8 cellular contexts compared by ENCODE assay signal in the genomic region with DNA sequence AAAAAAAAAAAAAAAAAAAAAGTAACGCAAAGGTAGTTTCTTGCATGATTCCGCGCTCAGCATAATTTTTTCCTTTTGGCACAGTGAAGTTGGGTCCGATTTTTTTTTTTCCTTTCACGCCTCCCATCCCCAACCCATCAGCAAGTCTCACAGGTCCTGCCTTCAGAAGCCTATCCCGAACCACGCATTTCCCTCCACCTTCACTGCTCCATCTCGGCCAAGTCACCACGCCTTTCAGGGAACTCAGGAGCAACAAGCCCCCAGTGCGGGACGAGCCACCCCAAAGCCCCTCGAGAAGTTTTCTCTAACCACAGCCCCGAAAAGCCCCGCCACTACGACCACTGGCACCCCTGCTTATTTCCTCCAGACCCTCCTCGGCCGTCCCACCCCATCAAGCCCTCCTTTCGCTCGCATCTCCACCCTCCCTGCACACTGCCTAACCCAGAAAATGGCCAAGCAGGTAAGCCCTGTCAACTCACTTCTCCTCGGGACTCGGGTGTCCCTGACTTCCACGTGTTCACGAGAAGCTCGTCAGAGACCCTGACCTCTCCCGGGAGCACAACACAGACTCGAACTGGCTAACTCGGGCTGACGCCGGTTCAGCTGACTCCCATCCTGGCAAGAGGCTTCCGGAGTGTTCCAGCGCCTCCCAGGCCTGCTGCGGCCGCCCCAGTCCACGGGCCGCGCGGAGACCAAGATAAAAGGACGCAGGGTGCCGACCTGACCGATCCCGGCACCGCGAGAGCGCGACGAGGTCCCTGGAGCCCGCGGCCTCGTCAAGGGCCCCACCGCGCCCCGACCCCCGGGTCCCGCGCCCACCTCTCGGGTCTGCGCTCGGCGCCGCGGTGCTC. TPM values are rescaled to one million over a fixed set of nuclear protein-coding genes. Genes with fewer than 3 reads are reported as not detected.
DNase-seq lines count a peak whose midpoint lies in the region; ATAC-seq and TF ChIP-seq lines count a peak whose summit lies in the region.

No MANE protein-coding gene starts in this region.

- H3K9me3 ChIP-seq in WERI-Rb-1 (ENCODE audit: severe bottlenecking) (no peaks in the 10 kb centered on the region), testis (no peaks in the 10 kb centered on the region)

- TF ChIP-seq POLR2A in testis (IDR thresholded peaks at IDR 0.05), result no peak

- WGBS in testis, 2 donors, result 4 to 8% methylated on average over 22 to 59 of the region's 61 CpGs

- H3K36me3 ChIP-seq in WERI-Rb-1 (peaks cover 75% of the 10 kb centered on the region), testis (ENCODE audit: low read depth, missing control alignments) (no peaks in the 10 kb centered on the region)

- H3K27me3 ChIP-seq in WERI-Rb-1 (ENCODE audit: insufficient read depth, low read depth, severe bottlenecking) (no peaks in the 10 kb centered on the region), testis (no peaks in the 10 kb centered on the region)

- TF ChIP-seq CTCF in WERI-Rb-1 (IDR thresholded peaks at IDR 0.05; ENCODE audit: low read depth, low read length) (no peak), epithelial cell of esophagus (IDR thresholded peaks at IDR 0.05; ENCODE audit: insufficient read depth, low read depth, low read length, missing control alignments) (no peak), testis (IDR thresholded peaks at IDR 0.05) (no peak)

- H3K4me3 ChIP-seq in WERI-Rb-1 (ENCODE audit: low read depth, low read length) (peak overlapping the region; percentile 91), epithelial cell of esophagus (ENCODE audit: low read length) (peak overlapping the region; percentile 88), testis (peak overlapping the region; percentile 93 to 95)

- DNase-seq in 8988T (peak; percentile 53), WERI-Rb-1 (no peak), epithelial cell of esophagus (ENCODE audit: low read depth) (peak; percentile 56), midbrain (lab: John Stamatoyannopoulos, UW) (peak; percentile 40), testis (peak; percentile 76), SK-N-DZ (ENCODE audit: low spot score) (no peak)

- intact Hi-C loops in testis (cut with DNase I; ENCODE audit: low total_unique reads), result loop anchor here (5.0 kb wide), 1 partner anchor 551 kb away; a partner anchor contains a TSS

- H3K27ac ChIP-seq in WERI-Rb-1 (peak overlapping the region; percentile 100), testis (peak overlapping the region; percentile 96 to 100)

- peaks cover 37% of the 10 kb centered on the region for H3K4me1 ChIP-seq in testis

- ATAC-seq in GM18517 (IDR thresholded peaks at IDR 0.05; ENCODE audit: unreplicated experiment) (peak; percentile 12), HG03280 (IDR thresholded peaks at IDR 0.05; ENCODE audit: unreplicated experiment) (peak; percentile 7)

RNA-seq across cellular contexts. Expression of a gene that starts 0.8 kb away (rescaled TPM):
- total RNA-seq in testis, result 100 to 1,000 TPM; 137 to 173 TPM
- polyA plus RNA-seq in testis (ENCODE audit: insufficient read depth, low read depth, low replicate concordance), result 118 TPM
- polyA plus RNA-seq in SK-N-DZ (2014; cell fraction: cytosol; rRNA removed), result 169 and 184 TPM in 2 replicates
- polyA plus RNA-seq in SK-N-DZ (2014; cell fraction: nucleus; rRNA removed), result 100 and 125 TPM in 2 replicates

RNA-seq across cellular contexts. Expression of a gene that starts 9.8 kb away (rescaled TPM):
- 10 to 100 TPM; 76.1 to 76.4 TPM for total RNA-seq in testis
- 34.0 TPM for polyA plus RNA-seq in testis (ENCODE audit: insufficient read depth, low read depth, low replicate concordance)
- 77.3 and 81.6 TPM in 2 replicates for polyA plus RNA-seq in SK-N-DZ (2014; cell fraction: cytosol; rRNA removed)
- polyA plus RNA-seq in SK-N-DZ (2014; cell fraction: nucleus; rRNA removed), result 124 and 144 TPM in 2 replicates

RNA-seq across cellular contexts. Expression of a gene that starts 10.0 kb away (rescaled TPM):
- total RNA-seq in testis, result 100 to 1,000 TPM in 1 of 2 donors, 10 to 100 TPM in 1; 82.9 to 112 TPM
- 158 TPM for polyA plus RNA-seq in testis (ENCODE audit: insufficient read depth, low read depth, low replicate concordance)
- polyA plus RNA-seq in SK-N-DZ (2014; cell fraction: cytosol; rRNA removed), result 28.0 and 30.2 TPM in 2 replicates
- 90.5 and 232 TPM in 2 replicates for polyA plus RNA-seq in SK-N-DZ (2014; cell fraction: nucleus; rRNA removed)

RNA-seq across cellular contexts. Expression of a gene that starts 27.2 kb away (rescaled TPM):
- 10 to 100 TPM; 41.3 to 60.8 TPM for total RNA-seq in testis
- 24.2 TPM for polyA plus RNA-seq in testis (ENCODE audit: insufficient read depth, low read depth, low replicate concordance)
- 2.1 and 2.6 TPM in 2 replicates for polyA plus RNA-seq in SK-N-DZ (2014; cell fraction: cytosol; rRNA removed)
- polyA plus RNA-seq in SK-N-DZ (2014; cell fraction: nucleus; rRNA removed), result 7.5 and 10.8 TPM in 2 replicates

Comparison
In these comparisons a context has a peak if more than half of its experiments do, and no peak if none do; other contexts are left out.
1. DNase-seq: peak in 8988T (single experiment), epithelial cell of esophagus (single experiment), midbrain (single experiment) and testis (single experiment); none in WERI-Rb-1 (single experiment) and SK-N-DZ (single experiment).
2. Peak in every context shown above with its lines, with median percentiles within 50 percentile points of each other: H3K4me3 ChIP-seq.